Comparison of ENCODE assay signal across 37 cellular contexts in the genomic region with DNA sequence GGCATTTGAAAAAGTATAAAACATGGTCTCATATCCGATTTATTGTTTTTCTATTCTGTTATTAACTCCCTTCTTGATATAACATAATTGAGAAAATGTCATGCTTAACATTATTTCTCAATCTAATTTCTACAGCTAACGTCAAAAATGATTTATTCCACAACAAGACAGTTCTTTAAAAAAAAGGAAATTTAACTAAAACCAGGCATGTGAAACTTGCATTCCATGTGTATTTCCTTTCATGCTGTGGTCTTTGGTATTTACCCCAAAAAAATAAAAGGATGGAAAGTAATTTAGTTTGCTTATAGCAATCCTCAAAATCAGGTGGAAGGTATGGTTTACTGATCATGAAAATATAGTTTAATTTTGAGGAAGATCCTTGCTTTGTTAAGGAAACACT.
"Had no signal": no experiment of that assay in that cellular context is flagged by ENCODE, and none has a peak within 500 bp of the region (broad histone marks: within the 10 kb centered on the region; RNA-seq: fewer than 3 reads in every experiment).

No MANE protein-coding gene starts in this region.

- H3K4me3 ChIP-seq: adrenal gland, breast epithelium, cardiac muscle cell, coronary artery, esophagus muscularis mucosa, gastrocnemius medialis, heart left ventricle had no signal

- DNase-seq: activated B cell treated with CpG ODN at 0.5 μM for 24 hours; activated CD4-positive, alpha-beta T cell treated with anti-CD3 and anti-CD28 coated beads for 48 hours; activated CD4-positive, alpha-beta T cell treated with anti-CD3 and anti-CD28 coated beads, Interleukin-2, amount 50 U/mL, for 1 hour; activated CD4-positive, alpha-beta T cell treated with anti-CD3 and anti-CD28 coated beads, Interleukin-2, amount 50 U/mL, for 48 hours; activated CD8-positive, alpha-beta memory T cell treated with anti-CD3 and anti-CD28 coated beads for 24 hours; activated CD8-positive, alpha-beta T cell treated with anti-CD3 and anti-CD28 coated beads for 36 hours; activated effector memory CD4-positive, alpha-beta T cell treated with Interleukin-2 at 50 U/mL for 16 hours; activated gamma-delta T cell treated with Interleukin-2 at 50 U/mL for 16 hours; activated naive CD4-positive, alpha-beta T cell treated with anti-CD3 and anti-CD28 coated beads, Interleukin-2, amount 50 U/mL, for 16 hours; activated naive CD4-positive, alpha-beta T cell treated with Interleukin-2 at 50 U/mL for 16 hours; activated T-cell treated with anti-CD3 and anti-CD28 coated beads, Interleukin-2, amount 50 U/mL, for 4 hours; adrenal gland; amygdala; aorta; central memory CD4-positive, alpha-beta T cell; cerebellar nuclear complex; dermis blood vessel endothelial cell; effector CD4-positive, alpha-beta T cell; effector memory CD8-positive, alpha-beta T cell; erythroblast; foreskin keratinocyte; gastrocnemius medialis; glutamatergic neuron; heart left ventricle; T-helper 1 cell; T-helper 17 cell; T1000; WERI-Rb-1 had no signal

- H3K9me3 ChIP-seq: adrenal gland, breast epithelium, esophagus muscularis mucosa, gastrocnemius medialis, heart left ventricle had no signal

- H3K4me1 ChIP-seq: adrenal gland, breast epithelium, esophagus muscularis mucosa, gastrocnemius medialis had no signal

- H3K9me3 Mint-ChIP-seq: activated B cell treated with CpG ODN at 0.5 μM for 24 hours had no signal

- H3K27me3 ChIP-seq: adrenal gland, breast epithelium, cardiac muscle cell, esophagus muscularis mucosa, foreskin keratinocyte, gastrocnemius medialis, heart left ventricle had no signal

- H3K27me3 Mint-ChIP-seq: activated B cell treated with CpG ODN at 0.5 μM for 24 hours; activated CD8-positive, alpha-beta T cell treated with anti-CD3 and anti-CD28 coated beads for 36 hours; activated naive CD8-positive, alpha-beta T cell; activated T-helper 17 cell treated with anti-CD3 and anti-CD28 coated beads, Interleukin-2, amount 50 U/mL, for 72 hours; brain; effector memory CD8-positive, alpha-beta T cell; T-helper 17 cell had no signal

- H3K27ac Mint-ChIP-seq: activated B cell treated with CpG ODN at 0.5 μM for 24 hours; activated CD8-positive, alpha-beta T cell treated with anti-CD3 and anti-CD28 coated beads for 36 hours; activated naive CD8-positive, alpha-beta T cell; activated T-helper 17 cell treated with anti-CD3 and anti-CD28 coated beads, Interleukin-2, amount 50 U/mL, for 72 hours; brain; effector memory CD8-positive, alpha-beta T cell; T-helper 17 cell; T-helper 2 cell treated with Interferon-gamma antibody and Interleukin-4, amounts not matched to agents 5 μg/mL and 100 μg/mL, for 36 hours had no signal

- H3K27ac ChIP-seq: adrenal gland, breast epithelium, cardiac muscle cell, coronary artery, esophagus muscularis mucosa, foreskin keratinocyte, gastrocnemius medialis, heart left ventricle, WERI-Rb-1 had no signal

- H3K4me1 Mint-ChIP-seq: activated B cell treated with CpG ODN at 0.5 μM for 24 hours; activated T-helper 17 cell treated with anti-CD3 and anti-CD28 coated beads, Interleukin-2, amount 50 U/mL, for 72 hours; brain; T-helper 17 cell had no signal

- H3K36me3 ChIP-seq: adrenal gland, breast epithelium, cardiac muscle cell, gastrocnemius medialis, heart left ventricle, WERI-Rb-1 had no signal

- H3K36me3 Mint-ChIP-seq: activated naive CD8-positive, alpha-beta T cell had no signal

- H3K4me3 Mint-ChIP-seq: activated B cell treated with CpG ODN at 0.5 μM for 24 hours; activated CD8-positive, alpha-beta T cell treated with anti-CD3 and anti-CD28 coated beads for 36 hours; activated naive CD8-positive, alpha-beta T cell; activated T-cell treated with anti-CD3 and anti-CD28 coated beads, Interleukin-2, amount 50 U/mL, for 4 hours; activated T-helper 17 cell treated with anti-CD3 and anti-CD28 coated beads, Interleukin-2, amount 50 U/mL, for 72 hours; brain; effector memory CD8-positive, alpha-beta T cell; T-helper 17 cell; T-helper 2 cell treated with Interferon-gamma antibody and Interleukin-4, amounts not matched to agents 5 μg/mL and 100 μg/mL, for 36 hours had no signal

- ATAC-seq: activated CD4-positive, CD25-positive, alpha-beta regulatory T cell treated with anti-CD3 and anti-CD28 coated beads, Interleukin-2, amount 50 U/mL, for 24 hours; activated CD8-positive, alpha-beta T cell treated with anti-CD3 and anti-CD28 coated beads for 36 hours; activated T-cell treated with anti-CD3 and anti-CD28 coated beads, Interleukin-2, amount 50 U/mL, for 4 hours; activated T-helper 17 cell treated with anti-CD3 and anti-CD28 coated beads, Interleukin-2, amount 50 U/mL, for 72 hours; effector memory CD8-positive, alpha-beta T cell; foreskin keratinocyte; gastrocnemius medialis; heart left ventricle; T-helper 17 cell had no signal
